ENCODE assay signal across 1 cellular context in the genomic region with DNA sequence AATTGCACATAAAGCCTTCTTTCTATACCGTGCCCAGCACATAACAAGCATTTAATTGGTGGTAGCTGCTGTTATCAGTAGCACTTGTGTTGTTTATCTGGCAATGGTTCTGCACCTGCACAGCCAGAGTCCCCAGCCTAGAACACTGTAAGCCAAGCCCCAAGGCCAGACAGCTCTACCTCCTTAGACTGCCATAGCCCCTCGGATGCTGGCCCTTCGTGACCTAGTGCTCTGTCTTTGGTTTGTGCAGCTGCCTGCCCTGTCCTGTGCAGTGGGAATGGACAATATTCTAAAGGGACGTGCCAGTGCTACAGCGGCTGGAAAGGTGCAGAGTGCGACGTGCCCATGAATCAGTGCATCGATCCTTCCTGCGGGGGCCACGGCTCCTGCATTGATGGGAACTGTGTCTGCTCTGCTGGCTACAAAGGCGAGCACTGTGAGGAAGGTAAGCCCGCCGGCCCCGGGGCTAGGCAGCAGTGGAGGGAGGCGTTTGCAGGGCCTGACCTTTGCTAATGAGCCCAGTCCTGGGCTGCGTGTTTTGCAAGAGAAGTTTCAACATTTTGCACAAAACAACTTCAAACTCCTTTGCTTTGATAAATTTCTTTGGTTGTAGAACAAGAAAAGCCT.
TF ChIP-seq lines count a peak whose summit lies in the region.

No MANE protein-coding gene starts in this region.

TF ChIP-seq in H1, 55 proteins besides CTCF, POLR2A, EP300 and RAD21:
- TF ChIP-seq KDM1A (IDR thresholded peaks at IDR 0.05; ENCODE audit: borderline replicate concordance, low read length) (peak; percentile 59; the same call in 1 of the 2 replicates), SRF (IDR thresholded peaks at IDR 0.05; ENCODE audit: low read depth, low read length) (no peak)
TF ChIP-seq in H1: peak in this region for 1.
